7 cellular contexts compared by ENCODE assay signal in genomic region chr1:12296623-12297022, GRCh38.
DNase-seq lines count a peak whose midpoint lies in the region; ATAC-seq and TF ChIP-seq lines count a peak whose summit lies in the region.

No MANE protein-coding gene starts in this region.

- in situ Hi-C loops in astrocyte of the spinal cord (cut with HindIII; ENCODE audit: low sequenced_read_pairs) (no loop called here), KBM-7 (cut with MboI; ENCODE audit: low pct_unique_long_range_greater_than_20kb, low sequenced_read_pairs) (loop anchor here (25.0 kb wide), 1 partner anchor 466 kb away; the partner anchor contains the start of gene PRAMEF12)

- TF ChIP-seq CTCF in astrocyte of the spinal cord (IDR thresholded peaks at IDR 0.05; ENCODE audit: low read depth, low read length) (no peak), left ventricle myocardium inferior (IDR thresholded peaks at IDR 0.05; ENCODE audit: borderline replicate concordance) (no peak), hepatocyte (IDR thresholded peaks at IDR 0.05; ENCODE audit: poor library complexity) (no peak)

- H2AFZ ChIP-seq in hepatocyte: no peak overlapping the region

- H3K4me1 ChIP-seq in left ventricle myocardium inferior (peaks cover 14% of the 10 kb centered on the region), hepatocyte (ENCODE audit: insufficient read depth) (no peaks in the 10 kb centered on the region)

- H3K79me2 ChIP-seq in hepatocyte: no peaks in the 10 kb centered on the region

- H3K27ac ChIP-seq in left ventricle myocardium inferior (replicated peaks) (no peak overlapping the region), hepatocyte (no peak overlapping the region)

- H3K27me3 ChIP-seq in left ventricle myocardium inferior (ENCODE audit: low read depth) (no peaks in the 10 kb centered on the region), hepatocyte (no peaks in the 10 kb centered on the region)

- H3K4me3 ChIP-seq in astrocyte of the spinal cord (ENCODE audit: low read depth, low read length): no peak overlapping the region
- no peak overlapping the region for H3K4me3 ChIP-seq in left ventricle myocardium inferior
- no peak overlapping the region for H3K4me3 ChIP-seq in hepatocyte

- intact Hi-C loops in left ventricle myocardium inferior (cut with micrococcal nuclease): no loop called here

- H4K20me1 ChIP-seq in hepatocyte (ENCODE audit: insufficient read depth, poor library complexity, severe bottlenecking): no peaks in the 10 kb centered on the region

- ATAC-seq in GM18870 (IDR thresholded peaks at IDR 0.05; ENCODE audit: unreplicated experiment): peak; percentile 76
- ATAC-seq in HG03432 (IDR thresholded peaks at IDR 0.05; ENCODE audit: unreplicated experiment): peak; percentile 81

- H3K9me3 ChIP-seq in left ventricle myocardium inferior (replicated peaks): no peaks in the 10 kb centered on the region
- H3K9me3 ChIP-seq in hepatocyte (ENCODE audit: low read depth): no peaks in the 10 kb centered on the region

- no peaks in the 10 kb centered on the region for H3K9me2 ChIP-seq in hepatocyte (replicated peaks; ENCODE audit: insufficient read depth)

- no peak overlapping the region for H3K4me2 ChIP-seq in hepatocyte

- 92% methylated on average over 1 of the region's 1 CpG for WGBS in hepatocyte (ENCODE audit: low lambda C conversion rate, missing lambda C conversion rate)

- peak; percentile 79 for DNase-seq in astrocyte of the spinal cord (ENCODE audit: low read depth, low spot score)
- peak; percentile 49 for DNase-seq in putamen (ENCODE audit: low spot score)
- no peak for DNase-seq in KBM-7
- no peak for DNase-seq in left ventricle myocardium inferior
- DNase-seq in hepatocyte (ENCODE audit: low spot score): no peak

- H3K36me3 ChIP-seq in left ventricle myocardium inferior: peaks cover 90% of the 10 kb centered on the region
- no peaks in the 10 kb centered on the region for H3K36me3 ChIP-seq in hepatocyte (replicated peaks; ENCODE audit: insufficient read depth, low read depth)

Comparison
In these comparisons a context has a peak if more than half of its experiments do, and no peak if none do; other contexts are left out.
1. DNase-seq: peak in astrocyte of the spinal cord (single experiment) and putamen (single experiment); none in KBM-7 (single experiment), left ventricle myocardium inferior (single experiment) and hepatocyte (single experiment).